14 cellular contexts compared by ENCODE assay signal in the genomic region with DNA sequence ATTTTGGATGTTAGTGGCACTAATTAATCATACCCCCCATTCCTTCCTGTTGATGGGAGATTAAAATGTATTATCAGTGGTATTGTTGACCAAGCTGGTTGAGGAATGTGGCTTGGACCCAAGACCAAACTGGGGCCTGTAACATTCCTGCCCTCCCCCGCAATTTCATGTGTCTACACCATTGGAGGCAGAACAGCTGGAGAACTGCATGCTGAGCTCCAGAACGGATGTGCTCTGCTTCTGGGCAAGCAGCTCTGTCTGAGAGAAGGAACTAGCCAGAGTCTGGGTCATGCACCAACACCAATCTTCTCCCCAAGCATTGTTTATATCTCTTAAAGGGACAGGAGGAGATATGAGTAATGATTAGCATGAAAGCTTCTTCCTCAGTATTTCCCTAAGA.
DNase-seq lines count a peak whose midpoint lies in the region; ATAC-seq, FAIRE-seq and TF ChIP-seq lines count a peak whose summit lies in the region.
"Had no signal": no experiment of that assay in that cellular context is flagged by ENCODE, and none has a peak within 500 bp of the region (broad histone marks: within the 10 kb centered on the region; RNA-seq: fewer than 3 reads in every experiment).

No MANE protein-coding gene starts in this region.

- WGBS in heart left ventricle, 4 donors: 19 to 53% (median 33%) methylated on average over 2 of the region's 2 CpGs
- WGBS in small intestine, 3 donors: 47 to 81% (median 49%) methylated on average over 2 of the region's 2 CpGs
- 55% methylated on average over 2 of the region's 2 CpGs for WGBS in smooth muscle cell (ENCODE audit: low lambda C conversion rate)

- H3K4me1 ChIP-seq in heart left ventricle (peaks cover 0 to 5% (median 0%) of the 10 kb centered on the region in 12 donors), small intestine (ENCODE audit: control insufficient read depth in 2 of 2, insufficient read depth in 1 of 2, low read depth in 1 of 2, low read length in 1 of 2) (peaks cover 0 to 1% of the 10 kb centered on the region in 2 donors), smooth muscle cell (ENCODE audit: low read depth) (peaks cover 2% of the 10 kb centered on the region)

- H3K4me2 ChIP-seq in smooth muscle cell: no peak overlapping the region

- DNase-seq in heart left ventricle (peak in 4 of 5 donors; percentile 48 to 68 (median 56)), cardiac septum (ENCODE audit: low spot score) (no peak), choroid plexus epithelial cell (ENCODE audit: low read depth) (peak; percentile 95), left kidney (ENCODE audit: low read depth, low spot score) (peak; percentile 84), RWPE1 (ENCODE audit: low spot score) (no peak), NCI-H1417 treated with DMSO at 0.1 percent for 48 hours (lab: John Stamatoyannopoulos, UW) (no peak), small intestine (no peak), smooth muscle cell (lab: John Stamatoyannopoulos, UW; ENCODE audit: unreplicated experiment) (no peak)
- DNase-seq: NCI-H2171; PC-3; stimulated activated CD4-positive, alpha-beta T cell treated with anti-CD3 and anti-CD28 coated beads, Interleukin-4, amount 100 ng/mL, for 1 hour; stomach had no signal

- H4K20me1 ChIP-seq in smooth muscle cell (ENCODE audit: low read depth): peaks cover 5% of the 10 kb centered on the region

- H2AFZ ChIP-seq in smooth muscle cell (ENCODE audit: low read depth): no peak overlapping the region

- H3K4me3 ChIP-seq in heart left ventricle: no peak overlapping the region
- H3K4me3 ChIP-seq in choroid plexus epithelial cell (ENCODE audit: low read depth, low read length): no peak overlapping the region
- no peak overlapping the region for H3K4me3 ChIP-seq in small intestine (ENCODE audit: low read depth in 1 of 2, low read length in 2 of 2)
- no peak overlapping the region for H3K4me3 ChIP-seq in smooth muscle cell
- H3K4me3 ChIP-seq: stomach had no signal

- H3K36me3 ChIP-seq in heart left ventricle: no peaks in the 10 kb centered on the region
- no peaks in the 10 kb centered on the region for H3K36me3 ChIP-seq in small intestine (ENCODE audit: control insufficient read depth in 2 of 2, insufficient read depth in 2 of 2, low read length in 2 of 2)
- no peaks in the 10 kb centered on the region for H3K36me3 ChIP-seq in smooth muscle cell (ENCODE audit: low read depth)
- H3K36me3 ChIP-seq: stomach had no signal

- H3K27me3 ChIP-seq in heart left ventricle (peaks cover 0 to 2% (median 0%) of the 10 kb centered on the region in 9 donors), small intestine (ENCODE audit: control insufficient read depth in 2 of 2, insufficient read depth in 2 of 2, low read length in 2 of 2) (no peaks in the 10 kb centered on the region), smooth muscle cell (ENCODE audit: low read depth) (no peaks in the 10 kb centered on the region)
- H3K27me3 ChIP-seq: stomach had no signal

- no peak overlapping the region for H3K9ac ChIP-seq in smooth muscle cell (ENCODE audit: low read depth)

- ATAC-seq in heart left ventricle: peak; percentile 58 to 97 (median 84)
- ATAC-seq: PC-3 had no signal

- no peaks in the 10 kb centered on the region for H3K9me3 ChIP-seq in heart left ventricle
- H3K9me3 ChIP-seq in small intestine (ENCODE audit: control insufficient read depth, low read depth): no peaks in the 10 kb centered on the region
- no peaks in the 10 kb centered on the region for H3K9me3 ChIP-seq in smooth muscle cell (replicated peaks; ENCODE audit: low read depth)
- H3K9me3 ChIP-seq: stomach had no signal

- TF ChIP-seq CTCF in heart left ventricle (IDR thresholded peaks at IDR 0.05): no peak
- TF ChIP-seq CTCF in choroid plexus epithelial cell (conservative IDR thresholded peaks at IDR 0.05; ENCODE audit: low read depth, low read length): no peak
- TF ChIP-seq CTCF in RWPE1 (conservative IDR thresholded peaks at IDR 0.05; ENCODE audit: low read depth): no peak
- TF ChIP-seq CTCF in smooth muscle cell (IDR thresholded peaks at IDR 0.05; ENCODE audit: borderline replicate concordance, insufficient read depth, poor library complexity, severe bottlenecking): no peak

- no peak for FAIRE-seq in small intestine (lab: Jason Lieb, UNC)
- FAIRE-seq: endometrium, islet of Langerhans had no signal

- H3K79me2 ChIP-seq in smooth muscle cell (ENCODE audit: low read depth): peaks cover 10% of the 10 kb centered on the region

- intact Hi-C loops in heart left ventricle (cut with DNase I): no loop called here
- intact Hi-C loops in cardiac septum (cut with DNase I): no loop called here

- POLR2A ChIA-PET in RWPE1 (lab: Yijun Ruan, JAX; ENCODE audit: low non-redundant PET): no interaction called here

- no peaks in the 10 kb centered on the region for H3F3A ChIP-seq in smooth muscle cell (ENCODE audit: low read depth)

- no peak for TF ChIP-seq POLR2A in heart left ventricle (IDR thresholded peaks at IDR 0.05)

- CTCF ChIA-PET in RWPE1 (lab: Yijun Ruan, JAX): interaction anchor here (0.7 to 0.9 kb wide), 2 partner anchors 62 to 186 kb away, joined by 3 to 4 read pairs; no protein-coding TSS in a partner anchor

- H3K27ac ChIP-seq in heart left ventricle: peak overlapping the region in 2 of 12 donors; percentile 33 to 39
- H3K27ac ChIP-seq in RWPE1: no peak overlapping the region
- H3K27ac ChIP-seq in small intestine (ENCODE audit: low read depth in 1 of 2, low read length in 1 of 2): no peak overlapping the region
- no peak overlapping the region for H3K27ac ChIP-seq in smooth muscle cell (ENCODE audit: low read depth)

Comparison
In these comparisons a context has a peak if more than half of its experiments do, and no peak if none do; other contexts are left out.
1. DNase-seq: peak in heart left ventricle (4 of 5), choroid plexus epithelial cell (single experiment) and left kidney (single experiment); none in cardiac septum (single experiment), RWPE1 (single experiment), NCI-H1417 treated with DMSO at 0.1 percent for 48 hours (single experiment), small intestine (single experiment) and smooth muscle cell (single experiment).